ENCODE assay signal across 17 cellular contexts in the genomic region with DNA sequence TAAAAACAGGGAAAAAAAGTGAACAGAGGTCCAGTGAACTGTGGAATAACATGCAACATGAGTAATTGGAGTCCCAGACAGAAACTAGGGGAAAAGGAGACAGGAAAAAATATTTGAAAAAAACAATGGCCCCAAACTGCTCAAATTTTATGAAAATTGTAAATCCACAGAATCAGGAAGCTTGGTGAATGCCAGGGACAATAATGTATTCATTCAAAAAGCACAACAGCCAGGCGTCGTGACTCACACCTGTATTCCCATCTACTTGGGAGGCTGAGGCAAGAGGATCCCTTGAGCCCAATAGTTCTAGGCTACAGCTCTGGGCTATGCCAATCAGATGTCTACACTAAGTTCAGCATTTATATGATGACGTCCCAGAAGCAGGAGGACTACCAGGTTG. TPM values are rescaled to one million over a fixed set of nuclear protein-coding genes. Genes with fewer than 3 reads are reported as not detected.
DNase-seq lines count a peak whose midpoint lies in the region; TF ChIP-seq lines count a peak whose summit lies in the region.
"Had no signal": no experiment of that assay in that cellular context is flagged by ENCODE, and none has a peak within 500 bp of the region (broad histone marks: within the 10 kb centered on the region; RNA-seq: fewer than 3 reads in every experiment).

No MANE protein-coding gene starts in this region.

- no peak overlapping the region for H3K4me3 ChIP-seq in mammary epithelial cell (replicated peaks in 1 of 3; ENCODE audit: insufficient read depth in 1 of 3, low read depth in 2 of 3, low read length in 3 of 3)
- H3K4me3 ChIP-seq: K562 had no signal

- TF ChIP-seq CTCF in MCF 10A (IDR thresholded peaks at IDR 0.05; ENCODE audit: unreplicated experiment): no peak
- no peak for TF ChIP-seq CTCF in mammary epithelial cell (conservative IDR thresholded peaks at IDR 0.05 in 1 of 2, IDR thresholded peaks at IDR 0.05 in 1 of 2; ENCODE audit: extremely low read depth in 1 of 2, insufficient read depth in 1 of 2, low read depth in 1 of 2, low read length in 2 of 2)
- no peak for TF ChIP-seq CTCF in HFFc6 (IDR thresholded peaks at IDR 0.05)

- H3K36me3 Mint-ChIP-seq in MCF 10A (ENCODE audit: insufficient read depth, unreplicated experiment) (peaks cover 48% of the 10 kb centered on the region), HFFc6 (ENCODE audit: low read depth) (peaks cover 29% of the 10 kb centered on the region)
- H3K36me3 Mint-ChIP-seq in activated naive CD8-positive, alpha-beta T cell treated with anti-CD3 and anti-CD28 coated beads for 36 hours: peaks cover 24% of the 10 kb centered on the region

- BruUV-seq in MCF 10A (replicated peaks; lab: Mats Ljungman, UMichigan) (no TSS peak), mammary epithelial cell (replicated peaks; lab: Mats Ljungman, UMichigan) (no TSS peak)

- H4K20me1 ChIP-seq in mammary epithelial cell (ENCODE audit: insufficient read depth, low read length): no peaks in the 10 kb centered on the region

- H3K9me3 Mint-ChIP-seq in MCF 10A (ENCODE audit: unreplicated experiment) (no peaks in the 10 kb centered on the region), HFFc6 (no peaks in the 10 kb centered on the region)
- H3K9me3 Mint-ChIP-seq in activated naive CD8-positive, alpha-beta T cell treated with anti-CD3 and anti-CD28 coated beads for 36 hours: no peaks in the 10 kb centered on the region
- H3K9me3 Mint-ChIP-seq: CD8-positive, alpha-beta T cell had no signal

- DNase-seq in MCF 10A (ENCODE audit: unreplicated experiment): peak; percentile 9
- DNase-seq in mammary epithelial cell: no peak
- DNase-seq in activated naive CD8-positive, alpha-beta T cell treated with anti-CD3 and anti-CD28 coated beads for 36 hours: no peak
- no peak for DNase-seq in epithelial cell of prostate (ENCODE audit: low read depth, low spot score)
- DNase-seq in renal cortical epithelial cell (ENCODE audit: low read depth): peak; percentile 9
- DNase-seq in putamen (ENCODE audit: low spot score): no peak
- DNase-seq in NCI-H446 treated with DMSO at 0.1 percent for 48 hours (lab: John Stamatoyannopoulos, UW): no peak
- no peak for DNase-seq in HFFc6
- DNase-seq: ACHN; CD8-positive, alpha-beta T cell; GF-D8; NCI-H1048; NCI-H226; NCI-H69; SHP77 had no signal

- H3K4me1 Mint-ChIP-seq in MCF 10A (ENCODE audit: insufficient read depth, unreplicated experiment) (peaks cover 16% of the 10 kb centered on the region), HFFc6 (ENCODE audit: low read depth) (peaks cover 19% of the 10 kb centered on the region)
- H3K4me1 Mint-ChIP-seq in activated naive CD8-positive, alpha-beta T cell treated with anti-CD3 and anti-CD28 coated beads for 36 hours: peaks cover 21% of the 10 kb centered on the region

- H3K27ac ChIP-seq in mammary epithelial cell (ENCODE audit: insufficient read depth, low read depth, low read length): no peak overlapping the region
- H3K27ac ChIP-seq in epithelial cell of prostate: peak overlapping the region; percentile 39
- H3K27ac ChIP-seq: HL-60 had no signal

- dilution Hi-C loops in mammary epithelial cell (cut with HindIII; ENCODE audit: low sequenced_read_pairs): no loop called here

- CTCF ChIA-PET in MCF 10A (lab: Yijun Ruan, JAX) (interaction anchor here (0.6 to 0.7 kb wide), 2 partner anchors 40 to 77 kb away, joined by 3 to 4 read pairs; no protein-coding TSS in a partner anchor), mammary epithelial cell (lab: Charles Lee; ENCODE audit: low non-redundant PET) (no interaction called here)

- intact Hi-C loops in MCF 10A (cut with micrococcal nuclease): no loop called here
- intact Hi-C loops in mammary epithelial cell (cut with micrococcal nuclease): no loop called here

- peaks cover 19% of the 10 kb centered on the region for H3K4me1 ChIP-seq in mammary epithelial cell (ENCODE audit: insufficient read depth, low read length)

- POLR2A ChIA-PET in MCF 10A (lab: Yijun Ruan, JAX): interaction anchor here (0.7 to 5.4 kb wide), 5 partner anchors 7 to 59 kb away, joined by 3 to 50 read pairs (median 5); partner anchors contain the start of genes NCOR1 and PIGL

- H3K27ac Mint-ChIP-seq in MCF 10A (ENCODE audit: low read depth, unreplicated experiment): peak overlapping the region; percentile 79
- peak overlapping the region; percentile 16 for H3K27ac Mint-ChIP-seq in activated naive CD8-positive, alpha-beta T cell treated with anti-CD3 and anti-CD28 coated beads for 36 hours
- H3K27ac Mint-ChIP-seq in HFFc6: no peak overlapping the region

- H3K4me2 ChIP-seq in mammary epithelial cell (ENCODE audit: insufficient read depth, low read depth, low read length): no peak overlapping the region

- H3K9me3 ChIP-seq in mammary epithelial cell (replicated peaks; ENCODE audit: insufficient read depth, low read length): no peaks in the 10 kb centered on the region

- in situ Hi-C loops in mammary epithelial cell (cut with MboI; ENCODE audit: low sequenced_read_pairs in 2 of 2): no loop called here

- no peak overlapping the region for H2AFZ ChIP-seq in mammary epithelial cell (ENCODE audit: low read depth, low read length)

- no peaks in the 10 kb centered on the region for H3K27me3 ChIP-seq in mammary epithelial cell (ENCODE audit: insufficient read depth, low read length)

- no peak overlapping the region for H3K4me3 Mint-ChIP-seq in MCF 10A (ENCODE audit: unreplicated experiment)
- no peak overlapping the region for H3K4me3 Mint-ChIP-seq in activated naive CD8-positive, alpha-beta T cell treated with anti-CD3 and anti-CD28 coated beads for 36 hours
- H3K4me3 Mint-ChIP-seq in HFFc6: no peak overlapping the region
- H3K4me3 Mint-ChIP-seq: CD8-positive, alpha-beta T cell had no signal

- WGBS in mammary epithelial cell (ENCODE audit: low coverage, missing lambda C conversion rate): 100% methylated on average over 3 of the region's 3 CpGs

- no peaks in the 10 kb centered on the region for H3K27me3 Mint-ChIP-seq in MCF 10A (ENCODE audit: insufficient read depth, unreplicated experiment)
- H3K27me3 Mint-ChIP-seq in activated naive CD8-positive, alpha-beta T cell treated with anti-CD3 and anti-CD28 coated beads for 36 hours: no peaks in the 10 kb centered on the region
- peaks cover 3% of the 10 kb centered on the region; the same call in 1 of the 2 replicates for H3K27me3 Mint-ChIP-seq in HFFc6 (ENCODE audit: insufficient read depth)

- no peak overlapping the region for H3K9ac ChIP-seq in mammary epithelial cell (ENCODE audit: insufficient read depth, low read length)

- H3K79me2 ChIP-seq in mammary epithelial cell (ENCODE audit: insufficient read depth, low read length): peaks cover 86% of the 10 kb centered on the region

- H3K36me3 ChIP-seq in mammary epithelial cell (ENCODE audit: insufficient read depth, low read length): peaks cover 3% of the 10 kb centered on the region

RNA-seq across cellular contexts. Expression of gene NCOR1, which starts 23.7 kb away (rescaled TPM):
- total RNA-seq in MCF 10A (2022) (120 and 138 TPM in 2 replicates), mammary epithelial cell (100 to 1,000 TPM in 1 of 2 donors, 10 to 100 TPM in 1; 98.7 to 116 TPM), renal cortical epithelial cell (47.2 and 159 TPM in 2 replicates)
- 59.8 TPM for polyA plus RNA-seq in mammary epithelial cell
- polyA minus RNA-seq in mammary epithelial cell: 213 TPM
- 100 to 1,000 TPM; 122 to 131 TPM for total RNA-seq in activated naive CD8-positive, alpha-beta T cell treated with anti-CD3 and anti-CD28 coated beads for 36 hours
- total RNA-seq in HFFc6 (2021; fragmentation: NEBNext Ultra II Directional; extraction: Animal tissue kit (Norgen Biotek cat#: 25700)): 100 to 1,000 TPM; 103 to 115 (median 111) TPM

RNA-seq across cellular contexts. Expression of gene PIGL, which starts 25.4 kb away (rescaled TPM):
- total RNA-seq in MCF 10A (2022) (28.5 and 31.3 TPM in 2 replicates), mammary epithelial cell (10 to 100 TPM; 26.9 to 27.5 TPM), renal cortical epithelial cell (8.7 and 14.8 TPM in 2 replicates)
- polyA plus RNA-seq in mammary epithelial cell: 16.2 TPM
- not detected for polyA minus RNA-seq in mammary epithelial cell
- total RNA-seq in activated naive CD8-positive, alpha-beta T cell treated with anti-CD3 and anti-CD28 coated beads for 36 hours: 10 to 100 TPM; 29.9 to 31.3 TPM
- 10 to 100 TPM; 12.0 to 15.5 (median 14.9) TPM for total RNA-seq in HFFc6 (2021; fragmentation: NEBNext Ultra II Directional; extraction: Animal tissue kit (Norgen Biotek cat#: 25700))

Comparison
In these comparisons a context has a peak if more than half of its experiments do, and no peak if none do; other contexts are left out.
1. DNase-seq: peak in MCF 10A (single experiment) and renal cortical epithelial cell (single experiment); none in mammary epithelial cell (single experiment), activated naive CD8-positive, alpha-beta T cell treated with anti-CD3 and anti-CD28 coated beads for 36 hours (single experiment), epithelial cell of prostate (single experiment), putamen (single experiment), NCI-H446 treated with DMSO at 0.1 percent for 48 hours (single experiment) and HFFc6 (single experiment).